ENCODE assay signal across 18 cellular contexts in the genomic region with DNA sequence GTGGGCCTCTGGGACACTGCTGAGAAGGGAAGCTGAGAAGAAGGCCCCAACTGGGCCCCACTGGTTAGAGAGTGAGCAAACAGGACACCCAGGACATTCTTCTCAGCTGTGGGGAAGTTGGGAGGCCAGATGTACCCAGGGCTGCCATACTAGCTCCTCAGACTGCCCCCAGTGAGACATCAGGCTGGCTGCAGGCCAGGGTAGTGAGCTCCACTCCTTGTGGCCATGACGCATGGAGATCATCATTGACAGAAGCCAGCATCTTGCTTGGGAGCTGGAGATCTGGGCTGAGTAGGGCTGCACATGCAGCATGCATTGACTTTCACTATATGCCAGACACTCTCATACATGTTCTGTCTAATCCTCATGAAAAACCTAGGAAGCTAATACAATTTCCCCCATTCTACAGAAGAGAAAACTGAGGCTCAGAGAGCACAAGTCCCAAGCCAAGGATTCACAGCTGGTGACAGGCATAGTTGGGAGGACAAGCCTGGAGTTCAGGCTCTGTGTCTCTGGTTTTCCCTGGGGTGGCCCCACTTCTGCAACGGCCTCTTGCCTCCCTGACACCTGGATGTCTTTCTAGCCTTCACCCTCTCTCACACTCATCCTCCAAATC. TPM values are rescaled to one million over a fixed set of nuclear protein-coding genes. Genes with fewer than 3 reads are reported as not detected.
DNase-seq lines count a peak whose midpoint lies in the region; ATAC-seq and TF ChIP-seq lines count a peak whose summit lies in the region.
"Had no signal": no experiment of that assay in that cellular context is flagged by ENCODE, and none has a peak within 500 bp of the region (broad histone marks: within the 10 kb centered on the region; RNA-seq: fewer than 3 reads in every experiment).

No MANE protein-coding gene starts in this region.

- H3K4me1 Mint-ChIP-seq in activated CD8-positive, alpha-beta T cell treated with anti-CD3 and anti-CD28 coated beads, Interleukin-2, amount 10 ng/mL, durations not matched to agents 7 days and 5 days (ENCODE audit: low read depth), result peaks cover 5% of the 10 kb centered on the region

- intact Hi-C loops in esophagus squamous epithelium (cut with DNase I) (no loop called here), mucosa of descending colon (cut with DNase I, micrococcal nuclease) (no loop called here)

- no peaks in the 10 kb centered on the region for H3K36me3 Mint-ChIP-seq in activated CD8-positive, alpha-beta T cell treated with anti-CD3 and anti-CD28 coated beads, Interleukin-2, amount 10 ng/mL, durations not matched to agents 7 days and 5 days (ENCODE audit: low read depth)
- H3K36me3 Mint-ChIP-seq: activated naive CD4-positive, alpha-beta T cell treated with anti-CD3 and anti-CD28 coated beads, Interleukin-2, amount 50 U/mL, for 72 hours; CD4-positive, alpha-beta memory T cell; mesothelial cell of epicardium had no signal

- H4K20me1 ChIP-seq in OCI-LY3 (ENCODE audit: insufficient read depth, low read length), result no peaks in the 10 kb centered on the region
- no peaks in the 10 kb centered on the region for H4K20me1 ChIP-seq in osteoblast (ENCODE audit: insufficient read depth, low read length)

- no peaks in the 10 kb centered on the region for H3K36me3 ChIP-seq in OCI-LY3 (replicated peaks; ENCODE audit: low read depth, low read length)
- no peaks in the 10 kb centered on the region for H3K36me3 ChIP-seq in esophagus squamous epithelium
- no peaks in the 10 kb centered on the region for H3K36me3 ChIP-seq in osteoblast (ENCODE audit: insufficient read depth, low read length)
- H3K36me3 ChIP-seq in mucosa of descending colon (ENCODE audit: low read depth), result no peaks in the 10 kb centered on the region

- H3K4me1 ChIP-seq in OCI-LY3 (ENCODE audit: low read length), result peaks cover 21% of the 10 kb centered on the region
- peaks cover 19 to 55% (median 25%) of the 10 kb centered on the region in 3 donors for H3K4me1 ChIP-seq in esophagus squamous epithelium
- H3K4me1 ChIP-seq in osteoblast (ENCODE audit: insufficient read depth, low read length), result peaks cover 3% of the 10 kb centered on the region
- peaks cover 6% of the 10 kb centered on the region for H3K4me1 ChIP-seq in mucosa of descending colon (ENCODE audit: low read depth)

- TF ChIP-seq CTCF in OCI-LY3 (IDR thresholded peaks at IDR 0.05; ENCODE audit: low read depth, low read length) (no peak), esophagus squamous epithelium (IDR thresholded peaks at IDR 0.05) (no peak), osteoblast (IDR thresholded peaks at IDR 0.05; ENCODE audit: extremely low read depth, low read depth, low read length) (no peak), mucosa of descending colon (IDR thresholded peaks at IDR 0.05) (no peak)

- H3K27me3 ChIP-seq in OCI-LY3 (ENCODE audit: low read depth, low read length), result no peaks in the 10 kb centered on the region
- H3K27me3 ChIP-seq in esophagus squamous epithelium, result peaks cover 0 to 17% (median 0%) of the 10 kb centered on the region in 4 donors
- no peaks in the 10 kb centered on the region for H3K27me3 ChIP-seq in osteoblast (ENCODE audit: insufficient read depth, low read length)

- ATAC-seq in GM19452 (IDR thresholded peaks at IDR 0.05; ENCODE audit: unreplicated experiment) (no peak), mucosa of descending colon (no peak)
- ATAC-seq in activated CD8-positive, alpha-beta T cell treated with anti-CD3 and anti-CD28 coated beads, Interleukin-2, amount 10 ng/mL, durations not matched to agents 7 days and 5 days, result no peak
- ATAC-seq: activated naive CD4-positive, alpha-beta T cell treated with anti-CD3 and anti-CD28 coated beads, Interleukin-2, amount 50 U/mL, for 72 hours; effector memory CD8-positive, alpha-beta T cell; Panc1 had no signal

- H3K9me3 ChIP-seq in OCI-LY3 (ENCODE audit: insufficient read depth, low read length) (no peaks in the 10 kb centered on the region), esophagus squamous epithelium (no peaks in the 10 kb centered on the region), osteoblast (ENCODE audit: low read depth, low read length) (no peaks in the 10 kb centered on the region), mucosa of descending colon (no peaks in the 10 kb centered on the region)

- no peak overlapping the region for H3K4me3 Mint-ChIP-seq in activated CD8-positive, alpha-beta T cell treated with anti-CD3 and anti-CD28 coated beads, Interleukin-2, amount 10 ng/mL, durations not matched to agents 7 days and 5 days
- H3K4me3 Mint-ChIP-seq: CD4-positive, alpha-beta memory T cell; effector memory CD8-positive, alpha-beta T cell; mesothelial cell of epicardium; T-helper 1 cell treated with Interleukin-12 subunit alpha and Interleukin-12 subunit beta and Interleukin-4 antibody, amounts not matched to agents 30 μg/mL and 1 μg/mL, for 36 hours had no signal

- H3K4me2 ChIP-seq in OCI-LY3 (ENCODE audit: low read length) (no peak overlapping the region), osteoblast (ENCODE audit: insufficient read depth, low read length) (no peak overlapping the region)

- POLR2A ChIA-PET in activated CD8-positive, alpha-beta T cell treated with anti-CD3 and anti-CD28 coated beads, Interleukin-2, amount 10 ng/mL, durations not matched to agents 7 days and 5 days (lab: Charles Lee), result interaction anchor here (0.6 kb wide), 1 partner anchor 1072 kb away, joined by 7 read pairs; no protein-coding TSS in a partner anchor

- CTCF ChIA-PET in activated CD8-positive, alpha-beta T cell treated with anti-CD3 and anti-CD28 coated beads, Interleukin-2, amount 10 ng/mL, durations not matched to agents 7 days and 5 days (lab: Charles Lee), result interaction anchor here (1.2 to 10.1 kb wide), 3 partner anchors 46 to 106 kb away, joined by 4 to 150 read pairs (median 10); no protein-coding TSS in a partner anchor

- H3K27ac Mint-ChIP-seq in activated CD8-positive, alpha-beta T cell treated with anti-CD3 and anti-CD28 coated beads, Interleukin-2, amount 10 ng/mL, durations not matched to agents 7 days and 5 days, result no peak overlapping the region
- H3K27ac Mint-ChIP-seq: mesothelial cell of epicardium; T-helper 1 cell treated with Interleukin-12 subunit alpha and Interleukin-12 subunit beta and Interleukin-4 antibody, amounts not matched to agents 30 μg/mL and 1 μg/mL, for 36 hours had no signal

- H3K79me2 ChIP-seq in OCI-LY3 (ENCODE audit: low read length) (no peaks in the 10 kb centered on the region), osteoblast (ENCODE audit: insufficient read depth, low read length) (no peaks in the 10 kb centered on the region)

- peak overlapping the region; percentile 30; the same call in 1 of the 2 replicates for H2AFZ ChIP-seq in OCI-LY3 (ENCODE audit: low read depth, low read length)
- peak overlapping the region; percentile 12 for H2AFZ ChIP-seq in osteoblast (ENCODE audit: low read length)

- peak; percentile 21 for DNase-seq in EL
- no peak for DNase-seq in esophagus squamous epithelium (lab: John Stamatoyannopoulos, UW)
- DNase-seq in osteoblast (ENCODE audit: insufficient read length, low spot score, missing footprints), result peak; percentile 70
- DNase-seq in activated T-cell treated with anti-CD3 and anti-CD28 coated beads, Interleukin-2, amount 50 U/mL, for 1 hour, result no peak
- DNase-seq in mucosa of descending colon, result no peak
- DNase-seq in activated CD8-positive, alpha-beta T cell treated with anti-CD3 and anti-CD28 coated beads, Interleukin-2, amount 10 ng/mL, durations not matched to agents 7 days and 5 days, result no peak
- DNase-seq: activated CD4-positive, alpha-beta T cell treated with anti-CD3 and anti-CD28 coated beads for 1 hour; caudate nucleus; CD4-positive, alpha-beta memory T cell; effector memory CD8-positive, alpha-beta T cell; NCI-H187 treated with DMSO at 0.1 percent for 48 hours; occipital lobe had no signal

- H3K9ac ChIP-seq in OCI-LY3 (ENCODE audit: low read length), result no peak overlapping the region

- H3K27ac ChIP-seq in OCI-LY3 (ENCODE audit: low read length), result no peak overlapping the region
- peak overlapping the region in 3 of 4 donors; percentile 38 to 75 (median 67) for H3K27ac ChIP-seq in esophagus squamous epithelium
- H3K27ac ChIP-seq in osteoblast (ENCODE audit: low read depth, low read length), result no peak overlapping the region

- WGBS in esophagus squamous epithelium, 2 donors, result 68 to 81% methylated on average over 2 of the region's 2 CpGs

- no peaks in the 10 kb centered on the region for H3K9me3 Mint-ChIP-seq in activated CD8-positive, alpha-beta T cell treated with anti-CD3 and anti-CD28 coated beads, Interleukin-2, amount 10 ng/mL, durations not matched to agents 7 days and 5 days (ENCODE audit: insufficient read depth)
- H3K9me3 Mint-ChIP-seq: activated naive CD4-positive, alpha-beta T cell treated with anti-CD3 and anti-CD28 coated beads, Interleukin-2, amount 50 U/mL, for 72 hours; CD4-positive, alpha-beta memory T cell; effector memory CD8-positive, alpha-beta T cell; mesothelial cell of epicardium; T-helper 1 cell treated with Interleukin-12 subunit alpha and Interleukin-12 subunit beta and Interleukin-4 antibody, amounts not matched to agents 30 μg/mL and 1 μg/mL, for 36 hours had no signal

- no peaks in the 10 kb centered on the region for H3K27me3 Mint-ChIP-seq in activated CD8-positive, alpha-beta T cell treated with anti-CD3 and anti-CD28 coated beads, Interleukin-2, amount 10 ng/mL, durations not matched to agents 7 days and 5 days (ENCODE audit: low read depth)
- H3K27me3 Mint-ChIP-seq: effector memory CD8-positive, alpha-beta T cell had no signal

- no peak for TF ChIP-seq POLR2A in esophagus squamous epithelium (IDR thresholded peaks at IDR 0.05)

- no peak overlapping the region for H3K4me3 ChIP-seq in OCI-LY3 (ENCODE audit: low read length)
- H3K4me3 ChIP-seq in esophagus squamous epithelium, result no peak overlapping the region
- H3K4me3 ChIP-seq in osteoblast (ENCODE audit: insufficient read depth, low read length), result no peak overlapping the region
- H3K4me3 ChIP-seq in mucosa of descending colon, result no peak overlapping the region

RNA-seq across cellular contexts. Expression of a gene that starts 24.1 kb away (rescaled TPM):
- 10 to 100 TPM; 15.4 to 27.6 (median 24.8) TPM for total RNA-seq in esophagus squamous epithelium
- total RNA-seq in osteoblast, result 0.72 and 0.88 TPM in 2 replicates
- 10 to 100 TPM in 1 of 3 donors, 1 to 10 TPM in 2; 4.2 to 17.2 (median 9.4) TPM for total RNA-seq in mucosa of descending colon
- total RNA-seq in activated CD8-positive, alpha-beta T cell treated with anti-CD3 and anti-CD28 coated beads, Interleukin-2, amount 10 ng/mL, durations not matched to agents 7 days and 5 days, result not detected

RNA-seq across cellular contexts. Expression of a gene that starts 29.1 kb away (rescaled TPM):
- total RNA-seq in esophagus squamous epithelium, result 10 to 100 TPM; 20.4 to 49.1 (median 30.8) TPM
- 3.5 and 3.6 TPM in 2 replicates for total RNA-seq in osteoblast
- total RNA-seq in mucosa of descending colon, result 10 to 100 TPM; 11.3 to 29.6 (median 24.4) TPM
- 1 to 10 TPM; 4.1 TPM for total RNA-seq in activated CD8-positive, alpha-beta T cell treated with anti-CD3 and anti-CD28 coated beads, Interleukin-2, amount 10 ng/mL, durations not matched to agents 7 days and 5 days

RNA-seq across cellular contexts. Expression of a gene that starts 42.5 kb away (rescaled TPM):
- total RNA-seq in esophagus squamous epithelium (10 to 100 TPM; 13.2 to 20.8 (median 16.8) TPM), osteoblast (25.3 and 29.3 TPM in 2 replicates), mucosa of descending colon (10 to 100 TPM; 15.5 to 20.7 (median 19.3) TPM)
- 10 to 100 TPM; 18.2 to 18.8 TPM for total RNA-seq in activated CD8-positive, alpha-beta T cell treated with anti-CD3 and anti-CD28 coated beads, Interleukin-2, amount 10 ng/mL, durations not matched to agents 7 days and 5 days

Comparison
In these comparisons a context has a peak if more than half of its experiments do, and no peak if none do; other contexts are left out.
1. DNase-seq: peak in EL (single experiment) and osteoblast (single experiment); none in esophagus squamous epithelium (single experiment), activated T-cell treated with anti-CD3 and anti-CD28 coated beads, Interleukin-2, amount 50 U/mL, for 1 hour (single experiment), mucosa of descending colon (0 of 3) and activated CD8-positive, alpha-beta T cell treated with anti-CD3 and anti-CD28 coated beads, Interleukin-2, amount 10 ng/mL, durations not matched to agents 7 days and 5 days (single experiment).
2. H3K27ac ChIP-seq: peak in esophagus squamous epithelium (3 of 4); none in OCI-LY3 (single experiment) and osteoblast (single experiment).